In the genomic region with DNA sequence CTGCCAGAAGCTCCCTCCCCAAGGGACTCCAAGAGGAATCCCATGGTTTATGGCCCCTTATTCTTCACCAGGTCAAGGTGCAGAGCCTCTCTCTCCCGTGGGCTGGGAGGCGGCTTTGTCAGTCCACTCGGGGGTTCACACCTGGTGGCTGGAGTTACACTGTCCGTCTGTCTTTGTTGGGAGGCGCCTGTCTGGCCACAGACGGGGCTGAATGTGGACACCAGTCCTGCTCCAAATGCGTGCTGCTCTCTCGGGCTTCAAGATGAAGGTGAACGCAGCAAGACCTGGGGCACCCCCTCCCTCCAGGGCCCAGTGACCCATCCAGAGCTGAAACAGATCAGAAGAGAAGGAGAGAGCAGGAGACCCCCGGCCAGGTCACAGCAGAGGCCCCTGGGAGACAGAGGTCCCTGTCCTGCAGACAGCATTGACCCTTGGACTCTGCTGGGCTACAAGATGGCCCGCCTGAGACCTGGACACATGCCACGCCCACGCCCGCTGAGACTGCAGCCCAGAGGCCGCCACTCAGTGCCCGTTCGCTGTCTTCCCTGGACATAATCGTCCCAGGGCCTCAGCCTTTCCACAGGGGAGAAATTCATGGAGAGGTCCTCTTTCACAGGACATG, we compare ENCODE assay signal across 21 cellular contexts.
"Had no signal": no experiment of that assay in that cellular context is flagged by ENCODE, and none has a peak within 500 bp of the region (broad histone marks: within the 10 kb centered on the region; RNA-seq: fewer than 3 reads in every experiment).

No MANE protein-coding gene starts in this region.

- H3K4me1 ChIP-seq: foreskin keratinocyte, gastroesophageal sphincter, left lung, prostate gland, thyroid gland had no signal

- ATAC-seq: gastroesophageal sphincter; naive thymus-derived CD8-positive, alpha-beta T cell; stimulated activated naive CD8-positive, alpha-beta T cell treated with anti-CD3 and anti-CD28 coated beads, Interleukin-15, amount 100 ng/mL, for 72 hours had no signal

- H3K27ac Mint-ChIP-seq: naive thymus-derived CD8-positive, alpha-beta T cell; nephron progenitor cell; stimulated activated naive CD8-positive, alpha-beta T cell treated with anti-CD3 and anti-CD28 coated beads, Interleukin-15, amount 100 ng/mL, for 72 hours had no signal

- H3K36me3 ChIP-seq: gastroesophageal sphincter, heart left ventricle, left lung, neutrophil, prostate gland, thyroid gland had no signal

- H2AFZ ChIP-seq: hepatocyte had no signal

- H3K9me3 ChIP-seq: gastroesophageal sphincter, heart left ventricle, left lung, neutrophil, prostate gland, thyroid gland had no signal

- H3K36me3 Mint-ChIP-seq: naive thymus-derived CD8-positive, alpha-beta T cell had no signal

- H3K4me3 Mint-ChIP-seq: naive thymus-derived CD8-positive, alpha-beta T cell; nephron progenitor cell; stimulated activated naive CD8-positive, alpha-beta T cell treated with anti-CD3 and anti-CD28 coated beads, Interleukin-15, amount 100 ng/mL, for 72 hours had no signal

- H3K9me3 Mint-ChIP-seq: naive thymus-derived CD8-positive, alpha-beta T cell; nephron progenitor cell; stimulated activated naive CD8-positive, alpha-beta T cell treated with anti-CD3 and anti-CD28 coated beads, Interleukin-15, amount 100 ng/mL, for 72 hours had no signal

- H3K27ac ChIP-seq: foreskin keratinocyte, gastroesophageal sphincter, heart left ventricle, hepatocyte, left lung, neutrophil, prostate gland, skin epidermis, thyroid gland had no signal

- H3K4me3 ChIP-seq: gastroesophageal sphincter, heart left ventricle, hepatocyte, left lung, prostate gland, skin epidermis, thyroid gland had no signal

- H3K27me3 ChIP-seq: thyroid gland had no signal

- DNase-seq: cortex of kidney; effector CD4-positive, alpha-beta T cell; foreskin keratinocyte; heart left ventricle; left cardiac atrium; left lung; midbrain; naive thymus-derived CD8-positive, alpha-beta T cell; nephron progenitor cell; right cardiac atrium; stimulated activated CD4-positive, alpha-beta T cell treated with anti-CD3 and anti-CD28 coated beads, Interleukin-15, amount 100 ng/mL, for 24 hours; stimulated activated CD4-positive, alpha-beta T cell treated with anti-CD3 and anti-CD28 coated beads, Interleukin-2, amount 100 ng/mL, for 48 hours; stimulated activated CD8-positive, alpha-beta memory T cell treated with anti-CD3 and anti-CD28 coated beads, Interleukin-4, amount 100 ng/mL, for 48 hours; stimulated activated naive CD4-positive, alpha-beta T cell; stimulated activated naive CD8-positive, alpha-beta T cell treated with anti-CD3 and anti-CD28 coated beads, Interleukin-15, amount 100 ng/mL, for 72 hours; thyroid gland had no signal

- H3K4me2 ChIP-seq: hepatocyte had no signal

- H3K4me1 Mint-ChIP-seq: naive thymus-derived CD8-positive, alpha-beta T cell; stimulated activated naive CD8-positive, alpha-beta T cell treated with anti-CD3 and anti-CD28 coated beads, Interleukin-15, amount 100 ng/mL, for 72 hours had no signal
